In genomic region chr9:110220809-110221208, GRCh38 we compare ENCODE assay signal across 21 cellular contexts. TPM values are rescaled to one million over a fixed set of nuclear protein-coding genes. Genes with fewer than 3 reads are reported as not detected.
DNase-seq lines count a peak whose midpoint lies in the region; ATAC-seq, FAIRE-seq and TF ChIP-seq lines count a peak whose summit lies in the region.
"Had no signal": no experiment of that assay in that cellular context is flagged by ENCODE, and none has a peak within 500 bp of the region (broad histone marks: within the 10 kb centered on the region; RNA-seq: fewer than 3 reads in every experiment).

No MANE protein-coding gene starts in this region.

- peak; percentile 92 for ATAC-seq in left lobe of liver
- no peak for ATAC-seq in upper lobe of right lung
- ATAC-seq: CD8-positive, alpha-beta T cell; GM12878; K562 had no signal

- no peaks in the 10 kb centered on the region for H4K20me1 ChIP-seq in MM.1S (ENCODE audit: insufficient read depth, low read length)

- H3K9ac ChIP-seq in MM.1S (ENCODE audit: low read length), result no peak overlapping the region

- peaks cover 0 to 4% of the 10 kb centered on the region in 2 donors for H3K4me1 ChIP-seq in small intestine (ENCODE audit: control insufficient read depth in 2 of 2, insufficient read depth in 1 of 2, low read depth in 1 of 2, low read length in 1 of 2)
- H3K4me1 ChIP-seq in MM.1S (ENCODE audit: low read length), result peaks cover 6% of the 10 kb centered on the region; the same call in 1 of the 2 replicates
- peaks cover 6% of the 10 kb centered on the region for H3K4me1 ChIP-seq in upper lobe of right lung

- H3K27ac ChIP-seq in small intestine (ENCODE audit: low read depth in 1 of 2, low read length in 1 of 2) (no peak overlapping the region), MM.1S (ENCODE audit: low read length) (no peak overlapping the region), upper lobe of right lung (no peak overlapping the region)
- H3K27ac ChIP-seq: 22Rv1 had no signal

- H3K27me3 ChIP-seq in small intestine (ENCODE audit: control insufficient read depth in 2 of 2, insufficient read depth in 2 of 2, low read length in 2 of 2) (no peaks in the 10 kb centered on the region), MM.1S (replicated peaks; ENCODE audit: insufficient read depth, low read length) (no peaks in the 10 kb centered on the region), upper lobe of right lung (no peaks in the 10 kb centered on the region)

- H3K4me2 ChIP-seq in MM.1S (ENCODE audit: low read depth, low read length), result no peak overlapping the region

- H3K9me3 ChIP-seq in small intestine (ENCODE audit: control insufficient read depth, low read depth) (no peaks in the 10 kb centered on the region), MM.1S (replicated peaks; ENCODE audit: insufficient read depth, low read length) (no peaks in the 10 kb centered on the region), upper lobe of right lung (no peaks in the 10 kb centered on the region)

- 22 to 58% (median 33%) methylated on average over 3 of the region's 3 CpGs for WGBS in small intestine, 3 donors

- H3K4me3 ChIP-seq in small intestine (ENCODE audit: low read depth in 1 of 2, low read length in 2 of 2) (no peak overlapping the region), MM.1S (ENCODE audit: low read length) (no peak overlapping the region), upper lobe of right lung (no peak overlapping the region)
- H3K4me3 ChIP-seq: GM12878, K562 had no signal

- DNase-seq in DMS53 (lab: John Stamatoyannopoulos, UW), result peak; percentile 16
- no peak for DNase-seq in DMS53 treated with DMSO at 0.1 percent for 48 hours (lab: John Stamatoyannopoulos, UW; ENCODE audit: unreplicated experiment)
- DNase-seq in left lobe of liver (ENCODE audit: low spot score), result peak; percentile 74
- peak; percentile 92 for DNase-seq in small intestine
- no peak for DNase-seq in MM.1S
- DNase-seq in T-helper 1 cell, result no peak
- no peak for DNase-seq in upper lobe of right lung
- DNase-seq: CD8-positive, alpha-beta T cell; COR-L47; DMS79; GOT3; H9 had no signal

- H3K36me3 ChIP-seq in small intestine (ENCODE audit: control insufficient read depth in 2 of 2, insufficient read depth in 2 of 2, low read length in 2 of 2) (no peaks in the 10 kb centered on the region), MM.1S (replicated peaks; ENCODE audit: insufficient read depth, low read length) (no peaks in the 10 kb centered on the region), upper lobe of right lung (no peaks in the 10 kb centered on the region)

- no peaks in the 10 kb centered on the region for H3K9me2 ChIP-seq in MM.1S (replicated peaks; ENCODE audit: insufficient read depth, low read length)

- no peak for FAIRE-seq in small intestine (lab: Jason Lieb, UNC)
- FAIRE-seq: GM12878, GM18507, HTR-8/SVneo, K562 had no signal

- intact Hi-C loops in upper lobe of right lung (cut with DNase I), result no loop called here

- H3F3A ChIP-seq in MM.1S (ENCODE audit: insufficient read depth, low read length), result no peaks in the 10 kb centered on the region

- no peak overlapping the region for H2AFZ ChIP-seq in MM.1S (ENCODE audit: low read length)

- H3K79me2 ChIP-seq in MM.1S (ENCODE audit: low read length), result no peaks in the 10 kb centered on the region

- TF ChIP-seq CTCF in MM.1S (IDR thresholded peaks at IDR 0.05; ENCODE audit: low read length), result no peak
- no peak for TF ChIP-seq CTCF in upper lobe of right lung (IDR thresholded peaks at IDR 0.05)

RNA-seq across cellular contexts. Expression of gene C9orf152, which starts 12.8 kb away (rescaled TPM):
- total RNA-seq in left lobe of liver (3.0 TPM), upper lobe of right lung (27.6 TPM)
- polyA plus RNA-seq in small intestine, result 10 to 100 TPM in 2 of 3 donors, 1 to 10 TPM in 1; 6.5 to 25.7 (median 12.1) TPM
- total RNA-seq: A673; CD8-positive, alpha-beta T cell; G401; GM12878; H9; K562 had no signal
- polyA plus RNA-seq: BJ, CD14-positive monocyte, K562 had no signal

RNA-seq across cellular contexts. Expression of gene TXN, which starts 35.5 kb away (rescaled TPM):
- total RNA-seq in left lobe of liver, result 111 TPM
- 100 to 1,000 TPM; 483 to 881 (median 628) TPM for polyA plus RNA-seq in small intestine
- total RNA-seq in upper lobe of right lung, result 178 TPM

Comparison
In these comparisons a context has a peak if more than half of its experiments do, and no peak if none do; other contexts are left out.
1. DNase-seq: peak in DMS53 (single experiment), left lobe of liver (single experiment) and small intestine (single experiment); none in DMS53 treated with DMSO at 0.1 percent for 48 hours (single experiment), MM.1S (single experiment), T-helper 1 cell (0 of 5) and upper lobe of right lung (single experiment).